Comparison of ENCODE assay signal across 8 cellular contexts in genomic region chr9:90964101-90965020, GRCh38.
DNase-seq lines count a peak whose midpoint lies in the region; ATAC-seq and FAIRE-seq lines count a peak whose summit lies in the region.

No MANE protein-coding gene starts in this region.

- intact Hi-C loops in left ventricle myocardium superior (cut with micrococcal nuclease): no loop called here

- peak; percentile 65 for ATAC-seq in left ventricle myocardium superior
- no peak for ATAC-seq in stimulated activated naive CD8-positive, alpha-beta T cell treated with anti-CD3 and anti-CD28 coated beads, Interleukin-15, Interleukin-2, amounts not matched to agents 100 U/mL and 50 U/mL, for 24 hours

- DNase-seq in NCI-H2107 treated with DMSO at 0.1 percent for 48 hours (lab: John Stamatoyannopoulos, UW; ENCODE audit: unreplicated experiment) (peak; percentile 2), NCI-H2107 (lab: John Stamatoyannopoulos, UW) (no peak), NCI-H460 (ENCODE audit: extremely low read depth, low read depth) (peak; percentile 61), left ventricle myocardium superior (no peak), HTR-8/SVneo (ENCODE audit: insufficient read length, low spot score) (no peak), 8988T (no peak)
- peak; percentile 26 for DNase-seq in stimulated activated naive CD8-positive, alpha-beta T cell treated with anti-CD3 and anti-CD28 coated beads, Interleukin-15, Interleukin-2, amounts not matched to agents 100 U/mL and 50 U/mL, for 24 hours
- DNase-seq in stimulated activated naive CD4-positive, alpha-beta T cell (lab: John Stamatoyannopoulos, UW): no peak

- FAIRE-seq in HTR-8/SVneo (lab: Jason Lieb, UNC): no peak

Comparison
In these comparisons a context has a peak if more than half of its experiments do, and no peak if none do; other contexts are left out.
1. DNase-seq: peak in NCI-H2107 treated with DMSO at 0.1 percent for 48 hours (single experiment), NCI-H460 (single experiment) and stimulated activated naive CD8-positive, alpha-beta T cell treated with anti-CD3 and anti-CD28 coated beads, Interleukin-15, Interleukin-2, amounts not matched to agents 100 U/mL and 50 U/mL, for 24 hours (single experiment); none in NCI-H2107 (single experiment), left ventricle myocardium superior (single experiment), stimulated activated naive CD4-positive, alpha-beta T cell (0 of 6), HTR-8/SVneo (single experiment) and 8988T (single experiment).